7 cellular contexts compared by ENCODE assay signal in genomic region chr1:3186526-3186921, GRCh38.
A peak's percentile ranks its signal among the peaks of the same experiment; 100 is the strongest.
DNase-seq lines count a peak whose midpoint lies in the region; ATAC-seq, FAIRE-seq and TF ChIP-seq lines count a peak whose summit lies in the region.

No MANE protein-coding gene starts in this region.

- no peaks in the 10 kb centered on the region for H3K9me3 Mint-ChIP-seq in type B pancreatic cell

- H3K36me3 Mint-ChIP-seq in type B pancreatic cell = no peaks in the 10 kb centered on the region

- no peak overlapping the region for H4K91ac ChIP-seq in mesenchymal stem cell (ENCODE audit: low read length)

- DNase-seq in MM.1S = no peak
- peak; percentile 3 for DNase-seq in mesenchymal stem cell
- DNase-seq in type B pancreatic cell (ENCODE audit: extremely low spot score, unreplicated experiment) = no peak
- no peak for DNase-seq in RCC 7860 (ENCODE audit: low spot score)
- no peak for DNase-seq in GM13976 (ENCODE audit: low spot score)

- no peak overlapping the region for H3K14ac ChIP-seq in mesenchymal stem cell (ENCODE audit: low read length in 2 of 2)

- H3K4me1 Mint-ChIP-seq in type B pancreatic cell (ENCODE audit: unreplicated experiment) = peaks cover 47% of the 10 kb centered on the region

- H2BK5ac ChIP-seq in mesenchymal stem cell (ENCODE audit: low read depth, low read length, poor library complexity, severe bottlenecking) = no peak overlapping the region

- in situ Hi-C loops in GM13976 (cut with MboI; ENCODE audit: low sequenced_read_pairs, unreplicated experiment) = no loop called here

- no peak for TF ChIP-seq CTCF in MM.1S (IDR thresholded peaks at IDR 0.05; ENCODE audit: low read length)
- TF ChIP-seq CTCF in type B pancreatic cell (conservative IDR thresholded peaks at IDR 0.05) = no peak
- no peak for TF ChIP-seq CTCF in GM13976 (IDR thresholded peaks at IDR 0.05; ENCODE audit: borderline replicate concordance, control extremely low read depth, extremely low read depth, insufficient read depth, missing control alignments)

- no peaks in the 10 kb centered on the region for H3K9me3 ChIP-seq in MM.1S (replicated peaks; ENCODE audit: insufficient read depth, low read length)
- H3K9me3 ChIP-seq in duodenal mucosa (ENCODE audit: control insufficient read depth in 1 of 2, low read length in 2 of 2) = no peaks in the 10 kb centered on the region
- no peaks in the 10 kb centered on the region for H3K9me3 ChIP-seq in mesenchymal stem cell (ENCODE audit: control insufficient read depth, low read length)

- H3K4ac ChIP-seq in mesenchymal stem cell (ENCODE audit: low read depth in 1 of 2, low read length in 2 of 2) = no peak overlapping the region

- FAIRE-seq in RCC 7860 (lab: Jason Lieb, UNC) = no peak

- H3K9me2 ChIP-seq in MM.1S (replicated peaks; ENCODE audit: insufficient read depth, low read length) = no peaks in the 10 kb centered on the region

- H3K27me3 ChIP-seq in MM.1S (replicated peaks; ENCODE audit: insufficient read depth, low read length) (peaks cover 94% of the 10 kb centered on the region), duodenal mucosa (ENCODE audit: control insufficient read depth in 1 of 2, insufficient read depth in 2 of 2, low read length in 2 of 2) (no peaks in the 10 kb centered on the region), mesenchymal stem cell (ENCODE audit: control insufficient read depth in 1 of 2, insufficient read depth in 1 of 2, low read length in 2 of 2) (peaks cover 0 to 24% of the 10 kb centered on the region in 2 experiments)

- H3K9ac ChIP-seq in MM.1S (ENCODE audit: low read length) = no peak overlapping the region
- H3K9ac ChIP-seq in duodenal mucosa (ENCODE audit: low read depth in 1 of 2, low read length in 2 of 2) = no peak overlapping the region
- peak overlapping the region; percentile 51 for H3K9ac ChIP-seq in mesenchymal stem cell (ENCODE audit: low read length)

- H2AFZ ChIP-seq in MM.1S (ENCODE audit: low read length) (no peak overlapping the region), mesenchymal stem cell (ENCODE audit: low read depth, low read length) (no peak overlapping the region)

- H3K4me1 ChIP-seq in MM.1S (ENCODE audit: low read length) (no peaks in the 10 kb centered on the region), duodenal mucosa (ENCODE audit: control insufficient read depth in 1 of 2, insufficient read depth in 2 of 2, low read length in 2 of 2) (peaks cover 0 to under 1% of the 10 kb centered on the region in 2 donors), mesenchymal stem cell (ENCODE audit: control insufficient read depth, insufficient read depth, low read depth, low read length) (no peaks in the 10 kb centered on the region)

- H3K27me3 Mint-ChIP-seq in type B pancreatic cell = peaks cover 30% of the 10 kb centered on the region

- no peaks in the 10 kb centered on the region for H4K20me1 ChIP-seq in MM.1S (ENCODE audit: insufficient read depth, low read length)

- H3K36me3 ChIP-seq in MM.1S (replicated peaks; ENCODE audit: insufficient read depth, low read length) (no peaks in the 10 kb centered on the region), duodenal mucosa (ENCODE audit: control insufficient read depth in 1 of 2, insufficient read depth in 2 of 2, low read length in 2 of 2) (peaks cover 0 to 12% of the 10 kb centered on the region in 2 donors), mesenchymal stem cell (ENCODE audit: control insufficient read depth in 1 of 2, insufficient read depth in 2 of 2, low read depth in 1 of 2, low read length in 2 of 2) (no peaks in the 10 kb centered on the region)

- no peak overlapping the region for H2BK15ac ChIP-seq in mesenchymal stem cell (ENCODE audit: low read depth, poor library complexity, severe bottlenecking)

- H3K27ac Mint-ChIP-seq in type B pancreatic cell = peak overlapping the region; percentile 79

- H3K27ac ChIP-seq in MM.1S (ENCODE audit: low read length) (no peak overlapping the region), duodenal mucosa (ENCODE audit: low read depth, low read length) (peak overlapping the region; percentile 32), mesenchymal stem cell (ENCODE audit: low read length, poor library complexity, severe bottlenecking) (no peak overlapping the region)

- no peaks in the 10 kb centered on the region for H3K79me2 ChIP-seq in MM.1S (ENCODE audit: low read length)

- WGBS in mesenchymal stem cell = 65% methylated on average over 22 of the region's 22 CpGs

- H3K4me2 ChIP-seq in MM.1S (ENCODE audit: low read depth, low read length) = peak overlapping the region; percentile 24; the same call in 1 of the 2 replicates
- H3K4me2 ChIP-seq in mesenchymal stem cell (ENCODE audit: low read length, poor library complexity, severe bottlenecking) = no peak overlapping the region

- H3K4me3 Mint-ChIP-seq in type B pancreatic cell = peak overlapping the region; percentile 70

- no peak overlapping the region for H3K23ac ChIP-seq in mesenchymal stem cell (ENCODE audit: low read length in 2 of 2)

- no peak for ATAC-seq in esophagus mucosa

- H2BK12ac ChIP-seq in mesenchymal stem cell (ENCODE audit: low read length in 2 of 2) = no peak overlapping the region

- H4K8ac ChIP-seq in mesenchymal stem cell (ENCODE audit: low read length) = no peak overlapping the region

- no peak overlapping the region for H3K4me3 ChIP-seq in MM.1S (ENCODE audit: low read length)
- no peak overlapping the region for H3K4me3 ChIP-seq in duodenal mucosa (ENCODE audit: low read depth in 1 of 2, low read length in 2 of 2)
- no peak overlapping the region for H3K4me3 ChIP-seq in mesenchymal stem cell (ENCODE audit: insufficient read depth in 1 of 2, low read depth in 1 of 2, low read length in 2 of 2)

- H2BK120ac ChIP-seq in mesenchymal stem cell (ENCODE audit: low read depth, low read length) = no peak overlapping the region

- H2AK5ac ChIP-seq in mesenchymal stem cell (ENCODE audit: low read length, severe bottlenecking) = no peak overlapping the region

- no peak overlapping the region for H3K18ac ChIP-seq in mesenchymal stem cell (ENCODE audit: low read depth in 1 of 2, low read length in 2 of 2)

- H3K79me1 ChIP-seq in mesenchymal stem cell (replicated peaks; ENCODE audit: low read length, poor library complexity, severe bottlenecking) = no peaks in the 10 kb centered on the region

- H3F3A ChIP-seq in MM.1S (ENCODE audit: insufficient read depth, low read length) = no peaks in the 10 kb centered on the region
